22 cellular contexts compared by ENCODE assay signal in the genomic region with DNA sequence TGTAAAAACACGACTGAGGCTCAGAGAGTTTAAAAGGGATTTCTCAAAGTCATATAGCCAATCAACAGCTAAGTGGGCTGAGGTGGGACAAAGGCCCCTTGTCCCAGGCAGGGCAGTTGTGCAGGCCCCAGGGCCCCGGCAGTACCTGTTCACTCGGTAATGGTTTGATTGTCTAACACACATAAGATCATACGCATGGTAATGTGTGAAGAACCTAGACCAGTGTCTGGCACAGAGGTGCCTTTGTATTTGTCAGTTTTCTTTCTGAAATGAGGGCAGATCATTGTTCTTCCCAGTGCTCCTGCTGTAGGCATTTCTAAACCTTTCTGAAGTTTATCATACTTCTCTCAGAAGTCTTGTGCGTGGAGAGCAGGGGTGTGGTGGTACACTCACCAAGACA.
"Had no signal": no experiment of that assay in that cellular context is flagged by ENCODE, and none has a peak within 500 bp of the region (broad histone marks: within the 10 kb centered on the region; RNA-seq: fewer than 3 reads in every experiment).

No MANE protein-coding gene starts in this region.

- H3K27ac Mint-ChIP-seq: mesothelial cell of epicardium; natural killer cell; neural progenitor cell; progenitor cell of endocrine pancreas; stimulated activated naive B cell treated with anti-CD40 and anti-IgM and Interleukin-4, amounts not matched to agents 10 μg/mL and 1 μg/mL and 100 μg/mL, for 72 hours had no signal

- H3K4me3 ChIP-seq: colonic mucosa, gastrocnemius medialis, heart right ventricle, neural progenitor cell, pancreas, thoracic aorta, transverse colon had no signal

- H3K4me1 ChIP-seq: colonic mucosa, neural progenitor cell had no signal

- H3K9me3 ChIP-seq: colonic mucosa, gastrocnemius medialis, pancreas, thoracic aorta, transverse colon had no signal

- H3K9ac ChIP-seq: neural progenitor cell had no signal

- H3K36me3 Mint-ChIP-seq: natural killer cell, neural progenitor cell had no signal

- H3K27me3 ChIP-seq: colonic mucosa, gastrocnemius medialis, heart right ventricle, neural progenitor cell, pancreas, transverse colon had no signal

- H3K36me3 ChIP-seq: colonic mucosa, gastrocnemius medialis, heart right ventricle, neural progenitor cell, pancreas, thoracic aorta, transverse colon had no signal

- H3K4me3 Mint-ChIP-seq: mesothelial cell of epicardium; natural killer cell; neural progenitor cell; stimulated activated naive B cell treated with anti-CD40 and anti-IgM and Interleukin-4, amounts not matched to agents 10 μg/mL and 1 μg/mL and 100 μg/mL, for 72 hours; stimulated activated naive CD8-positive, alpha-beta T cell treated with anti-CD3 and anti-CD28 coated beads, Interleukin-15, amount 100 ng/mL, for 72 hours had no signal

- ATAC-seq: gastrocnemius medialis; heart right ventricle; natural killer cell; pancreas; sciatic nerve; stimulated activated naive B cell treated with anti-CD40 and anti-IgM and Interleukin-4, amounts not matched to agents 10 μg/mL and 1 μg/mL and 100 μg/mL, for 72 hours; stimulated activated naive CD8-positive, alpha-beta T cell treated with anti-CD3 and anti-CD28 coated beads, Interleukin-15, amount 100 ng/mL, for 72 hours had no signal

- H3K27me3 Mint-ChIP-seq: progenitor cell of endocrine pancreas; stimulated activated naive B cell treated with anti-CD40 and anti-IgM and Interleukin-4, amounts not matched to agents 10 μg/mL and 1 μg/mL and 100 μg/mL, for 72 hours; stimulated activated naive CD8-positive, alpha-beta T cell treated with anti-CD3 and anti-CD28 coated beads, Interleukin-15, amount 100 ng/mL, for 72 hours had no signal

- H3K4me2 ChIP-seq: neural progenitor cell had no signal

- DNase-seq: cerebellar nuclear complex; colonic mucosa; dermis blood vessel endothelial cell; erythroblast; gastrocnemius medialis; heart right ventricle; hypothalamus; kidney glomerular epithelial cell; mammary epithelial cell; natural killer cell; nucleus accumbens; pancreas; stimulated activated CD4-positive, alpha-beta T cell treated with anti-CD3 and anti-CD28 coated beads, Interleukin-2, amount 100 ng/mL, for 24 hours; stimulated activated CD4-positive, alpha-beta T cell treated with anti-CD3 and anti-CD28 coated beads, Interleukin-4, amount 100 ng/mL, for 4 hours; stimulated activated naive B cell treated with anti-CD40 and anti-IgM and Interleukin-4, amounts not matched to agents 10 μg/mL and 1 μg/mL and 100 μg/mL, for 72 hours; stimulated activated naive CD8-positive, alpha-beta T cell treated with anti-CD3 and anti-CD28 coated beads, Interleukin-15, amount 100 ng/mL, for 72 hours; transverse colon had no signal

- H2AFZ ChIP-seq: neural progenitor cell had no signal

- H3K4me1 Mint-ChIP-seq: natural killer cell; neural progenitor cell; stimulated activated naive B cell treated with anti-CD40 and anti-IgM and Interleukin-4, amounts not matched to agents 10 μg/mL and 1 μg/mL and 100 μg/mL, for 72 hours; stimulated activated naive CD8-positive, alpha-beta T cell treated with anti-CD3 and anti-CD28 coated beads, Interleukin-15, amount 100 ng/mL, for 72 hours had no signal

- H3K27ac ChIP-seq: colonic mucosa, neural progenitor cell, pancreas, transverse colon had no signal
